ENCODE assay signal across 16 cellular contexts in genomic region chr6:90096818-90097217, GRCh38.
DNase-seq lines count a peak whose midpoint lies in the region; ATAC-seq and TF ChIP-seq lines count a peak whose summit lies in the region.
"Had no signal": no experiment of that assay in that cellular context is flagged by ENCODE, and none has a peak within 500 bp of the region (broad histone marks: within the 10 kb centered on the region; RNA-seq: fewer than 3 reads in every experiment).

No MANE protein-coding gene starts in this region.

- TF ChIP-seq CTCF in right atrium auricular region (IDR thresholded peaks at IDR 0.05) (no peak), MCF 10A (IDR thresholded peaks at IDR 0.05; ENCODE audit: unreplicated experiment) (no peak), osteoblast (IDR thresholded peaks at IDR 0.05; ENCODE audit: extremely low read depth, low read depth, low read length) (no peak), GM23338 (conservative IDR thresholded peaks at IDR 0.05; ENCODE audit: low read depth in 2 of 2) (no peak)

- BruUV-seq in MCF 10A (replicated peaks; lab: Mats Ljungman, UMichigan), result no TSS peak

- no peak for ATAC-seq in GM23338
- ATAC-seq: Panc1; stimulated activated effector memory CD8-positive, alpha-beta T cell treated with anti-CD3 and anti-CD28 coated beads, Interleukin-12 subunit alpha, Interleukin-12 subunit beta, amount 100 ng/mL, for 72 hours had no signal

- H3K4me2 ChIP-seq in osteoblast (ENCODE audit: insufficient read depth, low read length) (no peak overlapping the region), GM23338 (no peak overlapping the region)

- H3K36me3 ChIP-seq in right atrium auricular region (no peaks in the 10 kb centered on the region), osteoblast (ENCODE audit: insufficient read depth, low read length) (no peaks in the 10 kb centered on the region), GM23338 (ENCODE audit: insufficient read depth) (no peaks in the 10 kb centered on the region)
- H3K36me3 ChIP-seq: ovary, spleen had no signal

- H3K4me1 Mint-ChIP-seq in MCF 10A (ENCODE audit: insufficient read depth, unreplicated experiment) (peaks cover 40% of the 10 kb centered on the region), GM23338 (no peaks in the 10 kb centered on the region)

- CTCF ChIA-PET in MCF 10A (lab: Yijun Ruan, JAX), result interaction anchor here (0.6 to 4.5 kb wide), 14 partner anchors 9 to 384 kb away, joined by 3 to 32 read pairs (median 5); no protein-coding TSS in a partner anchor
- CTCF ChIA-PET in HEK293T (lab: Yijun Ruan, JAX), result interaction anchor here (0.6 kb wide), 1 partner anchor 111 kb away, joined by 3 read pairs; no protein-coding TSS in a partner anchor

- H3K4me3 Mint-ChIP-seq in MCF 10A (ENCODE audit: unreplicated experiment), result no peak overlapping the region
- H3K4me3 Mint-ChIP-seq in GM23338, result no peak overlapping the region
- H3K4me3 Mint-ChIP-seq: brain; stimulated activated effector memory CD8-positive, alpha-beta T cell treated with anti-CD3 and anti-CD28 coated beads, Interleukin-12 subunit alpha, Interleukin-12 subunit beta, amount 100 ng/mL, for 72 hours had no signal

- H3K27ac ChIP-seq in right atrium auricular region, result peak overlapping the region; percentile 3 to 72
- peak overlapping the region; percentile 79 for H3K27ac ChIP-seq in osteoblast (ENCODE audit: low read depth, low read length)
- H3K27ac ChIP-seq in GM23338 (ENCODE audit: low read depth), result no peak overlapping the region
- H3K27ac ChIP-seq: ovary had no signal

- H3K27me3 Mint-ChIP-seq in MCF 10A (ENCODE audit: insufficient read depth, unreplicated experiment), result no peaks in the 10 kb centered on the region
- no peaks in the 10 kb centered on the region for H3K27me3 Mint-ChIP-seq in GM23338 (ENCODE audit: insufficient read depth, low read depth, poor library complexity)

- no peaks in the 10 kb centered on the region for H3K36me3 Mint-ChIP-seq in MCF 10A (ENCODE audit: insufficient read depth, unreplicated experiment)
- no peaks in the 10 kb centered on the region for H3K36me3 Mint-ChIP-seq in GM23338 (ENCODE audit: low read depth)
- H3K36me3 Mint-ChIP-seq: stimulated activated effector memory CD8-positive, alpha-beta T cell treated with anti-CD3 and anti-CD28 coated beads, Interleukin-12 subunit alpha, Interleukin-12 subunit beta, amount 100 ng/mL, for 72 hours had no signal

- H3K9me2 ChIP-seq in GM23338 (ENCODE audit: insufficient read depth), result 0 out of 2 replicates have a peak, but pooled peaks cover 4% of the 10 kb centered on the region

- POLR2A ChIA-PET in MCF 10A (lab: Yijun Ruan, JAX), result interaction anchor here (0.7 to 4.0 kb wide), 4 partner anchors 9 to 188 kb away, joined by 3 to 45 read pairs (median 6); no protein-coding TSS in a partner anchor
- POLR2A ChIA-PET in HEK293T (lab: Yijun Ruan, JAX), result no interaction called here

- no peaks in the 10 kb centered on the region for H3K9me3 ChIP-seq in right atrium auricular region
- no peaks in the 10 kb centered on the region for H3K9me3 ChIP-seq in osteoblast (ENCODE audit: low read depth, low read length)
- H3K9me3 ChIP-seq: Caco-2, ovary, spleen had no signal

- peaks cover 0 to 20% of the 10 kb centered on the region in 2 donors for H3K4me1 ChIP-seq in right atrium auricular region
- H3K4me1 ChIP-seq in osteoblast (ENCODE audit: insufficient read depth, low read length), result peaks cover 21% of the 10 kb centered on the region
- no peaks in the 10 kb centered on the region for H3K4me1 ChIP-seq in GM23338 (ENCODE audit: insufficient read depth)
- H3K4me1 ChIP-seq: Caco-2 had no signal

- H3K27ac Mint-ChIP-seq in MCF 10A (ENCODE audit: low read depth, unreplicated experiment) (peak overlapping the region; percentile 96), GM23338 (no peak overlapping the region)
- H3K27ac Mint-ChIP-seq: stimulated activated effector memory CD8-positive, alpha-beta T cell treated with anti-CD3 and anti-CD28 coated beads, Interleukin-12 subunit alpha, Interleukin-12 subunit beta, amount 100 ng/mL, for 72 hours had no signal

- DNase-seq in right atrium auricular region (ENCODE audit: low spot score) (no peak), cardiac septum (ENCODE audit: low spot score) (no peak), MCF 10A (ENCODE audit: unreplicated experiment) (no peak), osteoblast (ENCODE audit: insufficient read length, low spot score, missing footprints) (no peak), GM23338 (ENCODE audit: low spot score) (no peak), globus pallidus (ENCODE audit: low spot score) (no peak), NCI-H1694 treated with DMSO at 0.1 percent for 48 hours (lab: John Stamatoyannopoulos, UW) (no peak), HEK293T (ENCODE audit: extremely low spot score) (no peak)
- DNase-seq: Caco-2, NCI-H2171 treated with DMSO at 0.1 percent for 48 hours, NCI-H748 treated with DMSO at 0.1 percent for 48 hours, ovary, spleen had no signal

- H3F3A ChIP-seq in GM23338 (replicated peaks; ENCODE audit: low read depth), result no peaks in the 10 kb centered on the region

- H2AFZ ChIP-seq in osteoblast (ENCODE audit: low read length) (peak overlapping the region; percentile 40), GM23338 (no peak overlapping the region)

- H3K9me3 Mint-ChIP-seq in MCF 10A (ENCODE audit: unreplicated experiment), result no peaks in the 10 kb centered on the region
- H3K9me3 Mint-ChIP-seq in GM23338, result no peaks in the 10 kb centered on the region
- H3K9me3 Mint-ChIP-seq: stimulated activated effector memory CD8-positive, alpha-beta T cell treated with anti-CD3 and anti-CD28 coated beads, Interleukin-12 subunit alpha, Interleukin-12 subunit beta, amount 100 ng/mL, for 72 hours had no signal

- H3K79me2 ChIP-seq in osteoblast (ENCODE audit: insufficient read depth, low read length), result no peaks in the 10 kb centered on the region
- no peaks in the 10 kb centered on the region for H3K79me2 ChIP-seq in GM23338 (replicated peaks; ENCODE audit: insufficient read depth)

- H3K4me3 ChIP-seq in right atrium auricular region, result no peak overlapping the region
- no peak overlapping the region for H3K4me3 ChIP-seq in osteoblast (ENCODE audit: insufficient read depth, low read length)
- no peak overlapping the region for H3K4me3 ChIP-seq in GM23338
- H3K4me3 ChIP-seq: ovary, spleen had no signal

- H3K27me3 ChIP-seq in right atrium auricular region, result no peaks in the 10 kb centered on the region
- no peaks in the 10 kb centered on the region for H3K27me3 ChIP-seq in osteoblast (ENCODE audit: insufficient read depth, low read length)
- no peaks in the 10 kb centered on the region for H3K27me3 ChIP-seq in GM23338 (ENCODE audit: insufficient read depth)
- H3K27me3 ChIP-seq: ovary, spleen had no signal

- intact Hi-C loops in cardiac septum (cut with DNase I) (loop anchor here (5.0 kb wide), 5 partner anchors 110 to 295 kb away; partner anchors contain the start of gene BACH2), MCF 10A (cut with micrococcal nuclease) (no loop called here)

- H4K20me1 ChIP-seq in osteoblast (ENCODE audit: insufficient read depth, low read length), result no peaks in the 10 kb centered on the region
- H4K20me1 ChIP-seq in GM23338 (replicated peaks; ENCODE audit: insufficient read depth), result no peaks in the 10 kb centered on the region

TF ChIP-seq in GM23338, 12 proteins besides CTCF, POLR2A, EP300 and RAD21 (continues in another document):
- no peak for TF ChIP-seq ZNF114 (CRISPR knock-in tag; IDR thresholded peaks at IDR 0.05)

TF ChIP-seq in HEK293T, 16 proteins besides CTCF, POLR2A, EP300 and RAD21:
- no peak for TF ChIP-seq HDGF (IDR thresholded peaks at IDR 0.05; ENCODE audit: borderline replicate concordance)
- no peak for TF ChIP-seq L3MBTL2 (conservative IDR thresholded peaks at IDR 0.05)
- no peak for TF ChIP-seq FOXM1 (IDR thresholded peaks at IDR 0.05; ENCODE audit: borderline replicate concordance)
- TF ChIP-seq TARDBP (IDR thresholded peaks at IDR 0.05), result no peak
